ENCODE assay signal across 8 cellular contexts in the genomic region with DNA sequence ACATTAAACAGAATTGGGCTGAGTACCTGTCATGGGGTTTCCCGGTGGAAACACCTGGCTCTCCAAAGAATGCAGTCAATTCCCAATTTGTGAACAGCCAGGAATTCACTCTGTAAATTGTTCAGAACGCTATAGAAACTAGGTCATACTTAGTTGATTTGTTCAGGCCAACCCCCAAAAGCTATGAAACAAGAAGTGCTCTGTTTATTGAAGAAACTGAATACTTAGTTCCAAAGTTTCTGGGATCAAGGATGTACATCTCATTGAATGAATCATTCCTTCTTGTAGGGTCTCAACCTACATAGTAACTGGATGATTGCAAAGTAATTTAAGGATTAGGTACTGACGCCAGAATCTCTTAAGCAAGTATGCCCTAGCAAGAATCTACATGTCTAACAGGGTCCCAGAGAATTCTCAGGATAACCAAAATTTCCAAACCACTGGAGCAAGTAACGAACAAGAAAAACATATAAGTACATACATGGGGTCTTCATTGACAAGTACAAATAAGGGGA. TPM values are rescaled to one million over a fixed set of nuclear protein-coding genes. Genes with fewer than 3 reads are reported as not detected.
DNase-seq lines count a peak whose midpoint lies in the region; ATAC-seq and TF ChIP-seq lines count a peak whose summit lies in the region.
"Had no signal": no experiment of that assay in that cellular context is flagged by ENCODE, and none has a peak within 500 bp of the region (broad histone marks: within the 10 kb centered on the region; RNA-seq: fewer than 3 reads in every experiment).

No MANE protein-coding gene starts in this region.

- no peaks in the 10 kb centered on the region for H3K4me1 Mint-ChIP-seq in stimulated activated effector memory CD8-positive, alpha-beta T cell treated with anti-CD3 and anti-CD28 coated beads, Interleukin-12 subunit alpha, Interleukin-12 subunit beta, amount 100 ng/mL, for 72 hours

- H3K27ac ChIP-seq in colonic mucosa (peak overlapping the region; percentile 94), transverse colon (peak overlapping the region; percentile 97 to 100 (median 100))

- H3K27me3 ChIP-seq in colonic mucosa (no peaks in the 10 kb centered on the region), transverse colon (no peaks in the 10 kb centered on the region)

- no peak for ATAC-seq in HG03439 (IDR thresholded peaks at IDR 0.05; ENCODE audit: unreplicated experiment)
- no peak for ATAC-seq in stimulated activated effector memory CD8-positive, alpha-beta T cell treated with anti-CD3 and anti-CD28 coated beads, Interleukin-12 subunit alpha, Interleukin-12 subunit beta, amount 100 ng/mL, for 72 hours

- TF ChIP-seq CTCF in colonic mucosa (IDR thresholded peaks at IDR 0.05): no peak
- no peak for TF ChIP-seq CTCF in transverse colon (IDR thresholded peaks at IDR 0.05)

- H3K4me3 ChIP-seq in colonic mucosa (peak overlapping the region; percentile 93), transverse colon (peak overlapping the region in 3 of 4 donors; percentile 83 to 97 (median 93))

- TF ChIP-seq EP300 in transverse colon (IDR thresholded peaks at IDR 0.05; ENCODE audit: low read depth): no peak

- no peak overlapping the region for H3K27ac Mint-ChIP-seq in stimulated activated effector memory CD8-positive, alpha-beta T cell treated with anti-CD3 and anti-CD28 coated beads, Interleukin-12 subunit alpha, Interleukin-12 subunit beta, amount 100 ng/mL, for 72 hours
- H3K27ac Mint-ChIP-seq: activated T-helper 2 cell treated with anti-CD3 and anti-CD28 coated beads, Interferon-gamma antibody, Interleukin-2, Interleukin-4, amounts not matched to agents 10 μg/mL and 5 μg/mL and 100 μg/mL, durations not matched to agents 14 hours and 24 hours and 36 hours had no signal

- H3K4me1 ChIP-seq in colonic mucosa (no peaks in the 10 kb centered on the region), transverse colon (peaks cover 0 to 19% (median 9%) of the 10 kb centered on the region in 4 donors)

- no peaks in the 10 kb centered on the region for H3K36me3 Mint-ChIP-seq in stimulated activated effector memory CD8-positive, alpha-beta T cell treated with anti-CD3 and anti-CD28 coated beads, Interleukin-12 subunit alpha, Interleukin-12 subunit beta, amount 100 ng/mL, for 72 hours

- no peaks in the 10 kb centered on the region for H3K36me3 ChIP-seq in colonic mucosa
- H3K36me3 ChIP-seq in transverse colon: no peaks in the 10 kb centered on the region

- no peak for TF ChIP-seq POLR2A in transverse colon (IDR thresholded peaks at IDR 0.05)

- H3K9me3 Mint-ChIP-seq in stimulated activated effector memory CD8-positive, alpha-beta T cell treated with anti-CD3 and anti-CD28 coated beads, Interleukin-12 subunit alpha, Interleukin-12 subunit beta, amount 100 ng/mL, for 72 hours: peaks cover 19% of the 10 kb centered on the region

- H3K9me3 ChIP-seq in colonic mucosa: no peaks in the 10 kb centered on the region
- H3K9me3 ChIP-seq in transverse colon: no peaks in the 10 kb centered on the region

- in situ Hi-C loops in transverse colon (cut with MboI; ENCODE audit: low pct_ligation_motif_present in 1 of 4, low pct_unique_long_range_greater_than_20kb in 1 of 4, low sequenced_read_pairs in 3 of 4): no loop called here

- H3K9ac ChIP-seq in colonic mucosa (ENCODE audit: low read depth in 2 of 2, low read length in 2 of 2): peak overlapping the region; percentile 77 to 90

- intact Hi-C loops in colonic mucosa (cut with DNase I) (no loop called here), transverse colon (cut with DNase I; ENCODE audit: low total_unique reads) (loop anchor here (5.0 kb wide), 1 partner anchor 1213 kb away; a partner anchor contains a TSS)

- DNase-seq in NCI-H82 treated with DMSO at 0.1 percent for 48 hours (lab: John Stamatoyannopoulos, UW; ENCODE audit: unreplicated experiment): peak; percentile 13
- DNase-seq in colonic mucosa: no peak
- peak; percentile 14 for DNase-seq in medulla oblongata (ENCODE audit: extremely low spot score)
- DNase-seq in transverse colon: no peak
- no peak for DNase-seq in COLO668 (lab: John Stamatoyannopoulos, UW; ENCODE audit: unreplicated experiment)
- no peak for DNase-seq in stimulated activated effector memory CD8-positive, alpha-beta T cell treated with anti-CD3 and anti-CD28 coated beads, Interleukin-12 subunit alpha, Interleukin-12 subunit beta, amount 100 ng/mL, for 72 hours (ENCODE audit: low spot score in 2 of 2)

- 48 to 75% methylated on average over 1 to 4 of the region's 4 CpGs for whole genome bisulfite sequencing in transverse colon (ENCODE audit: low coverage in 1 of 2), 2 donors

- no peak overlapping the region for H3K4me3 Mint-ChIP-seq in stimulated activated effector memory CD8-positive, alpha-beta T cell treated with anti-CD3 and anti-CD28 coated beads, Interleukin-12 subunit alpha, Interleukin-12 subunit beta, amount 100 ng/mL, for 72 hours

RNA-seq across cellular contexts. Expression of a gene that starts 0.7 kb away (rescaled TPM):
- total RNA-seq in colonic mucosa (10 to 100 TPM; 12.3 to 12.5 TPM), transverse colon (10 to 100 TPM; 13.5 to 24.7 (median 17.5) TPM)

Comparison
In these comparisons a context has a peak if more than half of its experiments do, and no peak if none do; other contexts are left out.
1. DNase-seq: peak in NCI-H82 treated with DMSO at 0.1 percent for 48 hours (single experiment) and medulla oblongata (single experiment); none in colonic mucosa (single experiment), transverse colon (single experiment), COLO668 (single experiment) and stimulated activated effector memory CD8-positive, alpha-beta T cell treated with anti-CD3 and anti-CD28 coated beads, Interleukin-12 subunit alpha, Interleukin-12 subunit beta, amount 100 ng/mL, for 72 hours (0 of 2).